In the genomic region with DNA sequence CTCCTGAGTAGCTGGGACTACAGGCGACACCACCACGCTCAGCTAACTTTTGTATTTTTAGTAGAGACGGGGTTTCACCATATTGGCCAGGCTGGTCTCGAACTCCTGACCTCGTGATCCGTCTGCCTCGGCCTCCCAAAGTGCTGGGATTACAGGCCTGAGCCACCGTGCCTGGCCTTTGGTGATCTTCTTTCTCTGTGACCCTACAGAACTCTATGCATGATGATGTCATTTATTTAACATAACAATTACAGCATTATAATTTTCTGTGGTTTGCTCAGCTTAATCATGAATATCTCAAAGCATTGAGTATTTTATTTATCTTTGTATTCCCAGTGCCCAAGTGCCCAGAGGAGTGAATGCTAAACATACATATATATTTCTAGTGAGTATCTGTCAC, we compare ENCODE assay signal across 9 cellular contexts. TPM values are rescaled to one million over a fixed set of nuclear protein-coding genes. Genes with fewer than 3 reads are reported as not detected.
DNase-seq lines count a peak whose midpoint lies in the region; ATAC-seq and TF ChIP-seq lines count a peak whose summit lies in the region.
"Not testable (repeated sequence)": the region's sequence is repeated elsewhere in the genome, so short reads cannot be mapped to it uniquely, and the experiment has no call there.
"Had no signal": no experiment of that assay in that cellular context is flagged by ENCODE, and none has a peak within 500 bp of the region (broad histone marks: within the 10 kb centered on the region; RNA-seq: fewer than 3 reads in every experiment).

No MANE protein-coding gene starts in this region.

- H3K4me1 ChIP-seq in CD4-positive, alpha-beta memory T cell (ENCODE audit: insufficient read depth, low read length): peaks cover 38% of the 10 kb centered on the region
- not testable (repeated sequence) for H3K4me1 ChIP-seq in HEK293 (ENCODE audit: control insufficient read depth, insufficient read depth, low read length)

- not testable (repeated sequence) for H4K20me1 ChIP-seq in SU-DHL-6 (ENCODE audit: low read depth, low read length)

- H3K27ac Mint-ChIP-seq in CD4-positive, alpha-beta memory T cell: peak overlapping the region in 3 of 7 donors; percentile 27 to 79 (median 65)
- H3K27ac Mint-ChIP-seq in activated CD8-positive, alpha-beta T cell treated with anti-CD3 and anti-CD28 coated beads for 36 hours: peak overlapping the region; percentile 18
- H3K27ac Mint-ChIP-seq in activated naive CD4-positive, alpha-beta T cell treated with anti-CD3 and anti-CD28 coated beads, Interleukin-2, amount 50 U/mL, for 24 hours; glutamatergic neuron (ENCODE audit: unreplicated experiment): not testable (repeated sequence)
- peak overlapping the region in 1 of 3 experiments; percentile 49 for H3K27ac Mint-ChIP-seq in nephron

- H3K9me3 ChIP-seq in CD4-positive, alpha-beta memory T cell (ENCODE audit: control insufficient read depth in 1 of 2, low read length in 2 of 2); HEK293 (ENCODE audit: control insufficient read depth, insufficient read depth, low read depth, low read length); SU-DHL-6 (ENCODE audit: insufficient read depth, low read length): not testable (repeated sequence)

- intact Hi-C loops in CD4-positive, alpha-beta memory T cell (cut with micrococcal nuclease); activated CD8-positive, alpha-beta T cell treated with anti-CD3 and anti-CD28 coated beads for 36 hours (cut with micrococcal nuclease): not testable (repeated sequence)

- H3K36me3 Mint-ChIP-seq in CD4-positive, alpha-beta memory T cell: peaks cover 38 to 52% of the 10 kb centered on the region in 2 donors
- H3K36me3 Mint-ChIP-seq in activated CD8-positive, alpha-beta T cell treated with anti-CD3 and anti-CD28 coated beads for 36 hours (ENCODE audit: low read depth): peaks cover 39% of the 10 kb centered on the region
- H3K36me3 Mint-ChIP-seq in activated naive CD4-positive, alpha-beta T cell treated with anti-CD3 and anti-CD28 coated beads, Interleukin-2, amount 50 U/mL, for 24 hours: peaks cover 17% of the 10 kb centered on the region
- not testable (repeated sequence) for H3K36me3 Mint-ChIP-seq in glutamatergic neuron (ENCODE audit: unreplicated experiment)
- peaks cover 42% of the 10 kb centered on the region for H3K36me3 Mint-ChIP-seq in nephron (ENCODE audit: low read depth)

- not testable (repeated sequence) for ATAC-seq in activated CD8-positive, alpha-beta T cell treated with anti-CD3 and anti-CD28 coated beads for 36 hours

- not testable (repeated sequence) for H3K9me3 Mint-ChIP-seq in CD4-positive, alpha-beta memory T cell; activated CD8-positive, alpha-beta T cell treated with anti-CD3 and anti-CD28 coated beads for 36 hours; activated naive CD4-positive, alpha-beta T cell treated with anti-CD3 and anti-CD28 coated beads, Interleukin-2, amount 50 U/mL, for 24 hours; glutamatergic neuron (ENCODE audit: unreplicated experiment); nephron

- H3K36me3 ChIP-seq in CD4-positive, alpha-beta memory T cell (ENCODE audit: insufficient read depth, low read length): peaks cover 57% of the 10 kb centered on the region
- H3K36me3 ChIP-seq in HEK293 (ENCODE audit: control insufficient read depth in 2 of 2, insufficient read depth in 1 of 2, low read length in 2 of 2) (peaks cover 60 to 71% of the 10 kb centered on the region in 2 experiments), SU-DHL-6 (ENCODE audit: low read length) (peaks cover 21% of the 10 kb centered on the region)

- H3F3A ChIP-seq in SU-DHL-6 (ENCODE audit: insufficient read depth): peaks cover 13% of the 10 kb centered on the region

- not testable (repeated sequence) for H3K9ac ChIP-seq in SU-DHL-6 (ENCODE audit: low read length)

- H3K4me3 Mint-ChIP-seq in CD4-positive, alpha-beta memory T cell: peak overlapping the region in 6 of 8 donors; percentile 16 to 62 (median 50)
- H3K4me3 Mint-ChIP-seq in activated CD8-positive, alpha-beta T cell treated with anti-CD3 and anti-CD28 coated beads for 36 hours: peak overlapping the region; percentile 49
- peak overlapping the region; percentile 41 for H3K4me3 Mint-ChIP-seq in activated naive CD4-positive, alpha-beta T cell treated with anti-CD3 and anti-CD28 coated beads, Interleukin-2, amount 50 U/mL, for 24 hours
- peak overlapping the region; percentile 61 for H3K4me3 Mint-ChIP-seq in glutamatergic neuron (ENCODE audit: unreplicated experiment)
- H3K4me3 Mint-ChIP-seq in nephron: peak overlapping the region; percentile 54 to 76 (median 75)

- H3K9me2 ChIP-seq in SU-DHL-6 (replicated peaks; ENCODE audit: insufficient read depth, low read length): not testable (repeated sequence)

- H3K4me2 ChIP-seq in SU-DHL-6 (ENCODE audit: low read depth, low read length, poor library complexity, severe bottlenecking): peak overlapping the region; percentile 6

- H3K4me3 ChIP-seq in CD4-positive, alpha-beta memory T cell (ENCODE audit: low read length in 2 of 2); HEK293 (ENCODE audit: low read depth, low read length); SU-DHL-6 (ENCODE audit: insufficient read depth, low read length, poor library complexity, severe bottlenecking): not testable (repeated sequence)

- H3K27ac ChIP-seq in CD4-positive, alpha-beta memory T cell (ENCODE audit: low read depth, low read length); HEK293 (ENCODE audit: extremely low read depth, low read depth, low read length); SU-DHL-6 (ENCODE audit: low read depth, low read length): not testable (repeated sequence)

- H3K4me1 Mint-ChIP-seq in CD4-positive, alpha-beta memory T cell: peaks cover 2 to 11% (median 7%) of the 10 kb centered on the region in 4 donors
- peaks cover 12% of the 10 kb centered on the region for H3K4me1 Mint-ChIP-seq in activated CD8-positive, alpha-beta T cell treated with anti-CD3 and anti-CD28 coated beads for 36 hours (ENCODE audit: low read depth)
- H3K4me1 Mint-ChIP-seq in activated naive CD4-positive, alpha-beta T cell treated with anti-CD3 and anti-CD28 coated beads, Interleukin-2, amount 50 U/mL, for 24 hours: peaks cover 15% of the 10 kb centered on the region
- peaks cover 14% of the 10 kb centered on the region for H3K4me1 Mint-ChIP-seq in glutamatergic neuron (ENCODE audit: low read depth, unreplicated experiment)
- H3K4me1 Mint-ChIP-seq in nephron: not testable (repeated sequence)

- CTCF ChIA-PET in CD4-positive, alpha-beta memory T cell (lab: Charles Lee; ENCODE audit: partially characterized antibody): interaction anchor here (0.9 to 1.7 kb wide), 3 partner anchors 39 to 125 kb away, joined by 6 read pairs; a partner anchor contains a TSS
- CTCF ChIA-PET in HEK293 (lab: Yijun Ruan, JAX): interaction anchor here (1.1 to 1.2 kb wide), 2 partner anchors 37 to 78 kb away, joined by 3 to 4 read pairs; no protein-coding TSS in a partner anchor
- CTCF ChIA-PET in activated CD8-positive, alpha-beta T cell treated with anti-CD3 and anti-CD28 coated beads for 36 hours (lab: Charles Lee): interaction anchor here (1.0 to 9.2 kb wide), 4 partner anchors 9 to 42 kb away, joined by 3 to 72 read pairs (median 3); a partner anchor contains a TSS

- DNase-seq in CD4-positive, alpha-beta memory T cell; activated CD8-positive, alpha-beta T cell treated with anti-CD3 and anti-CD28 coated beads for 36 hours; glutamatergic neuron: not testable (repeated sequence)

- not testable (repeated sequence) for H2AFZ ChIP-seq in SU-DHL-6 (ENCODE audit: low read depth, low read length, severe bottlenecking)

- POLR2A ChIA-PET in CD4-positive, alpha-beta memory T cell (lab: Charles Lee; ENCODE audit: partially characterized antibody): interaction anchor here (0.7 to 4.7 kb wide), 5 partner anchors 9 to 229 kb away, joined by 3 to 51 read pairs (median 5); a partner anchor contains a TSS
- POLR2A ChIA-PET in HEK293 (lab: Yijun Ruan, JAX): interaction anchor here (0.8 to 1.1 kb wide), 3 partner anchors 17 to 47 kb away, joined by 3 to 8 read pairs (median 3); a partner anchor contains a TSS
- POLR2A ChIA-PET in activated CD8-positive, alpha-beta T cell treated with anti-CD3 and anti-CD28 coated beads for 36 hours (lab: Charles Lee): interaction anchor here (1.0 to 5.0 kb wide), 3 partner anchors 17 to 110 kb away, joined by 6 to 43 read pairs (median 21); a partner anchor contains a TSS

- peaks cover 34% of the 10 kb centered on the region for H3K79me2 ChIP-seq in SU-DHL-6 (ENCODE audit: insufficient read depth, low read length)

- not testable (repeated sequence) for H3K27me3 Mint-ChIP-seq in CD4-positive, alpha-beta memory T cell; activated CD8-positive, alpha-beta T cell treated with anti-CD3 and anti-CD28 coated beads for 36 hours; activated naive CD4-positive, alpha-beta T cell treated with anti-CD3 and anti-CD28 coated beads, Interleukin-2, amount 50 U/mL, for 24 hours; glutamatergic neuron (ENCODE audit: unreplicated experiment); nephron (ENCODE audit: low read depth)

- not testable (repeated sequence) for TF ChIP-seq CTCF in HEK293 (tag by site-specific recombination; IDR thresholded peaks at IDR 0.05); SU-DHL-6 (IDR thresholded peaks at IDR 0.05; ENCODE audit: insufficient read depth, low read length, poor library complexity, severe bottlenecking); activated CD8-positive, alpha-beta T cell treated with anti-CD3 and anti-CD28 coated beads for 36 hours (IDR thresholded peaks at IDR 0.05); glutamatergic neuron (IDR thresholded peaks at IDR 0.05; ENCODE audit: partially characterized antibody, unreplicated experiment); nephron (IDR thresholded peaks at IDR 0.05; ENCODE audit: unreplicated experiment in 3 of 3)

- H3K27me3 ChIP-seq in CD4-positive, alpha-beta memory T cell (ENCODE audit: insufficient read depth, low read length); SU-DHL-6 (ENCODE audit: low read length): not testable (repeated sequence)

RNA-seq across cellular contexts. Expression of a gene that starts 1.8 kb away (rescaled TPM):
- 10 to 100 TPM; 72.3 to 75.9 TPM for total RNA-seq in CD4-positive, alpha-beta memory T cell
- 10 to 100 TPM; 39.3 to 41.8 TPM for polyA plus RNA-seq in CD4-positive, alpha-beta memory T cell
- total RNA-seq in activated CD8-positive, alpha-beta T cell treated with anti-CD3 and anti-CD28 coated beads for 36 hours: 10 to 100 TPM; 39.5 to 40.7 TPM
- total RNA-seq in glutamatergic neuron (ENCODE audit: unreplicated experiment): 65.0 TPM

RNA-seq across cellular contexts. Expression of a gene that starts 2.2 kb away (rescaled TPM):
- total RNA-seq in CD4-positive, alpha-beta memory T cell: 100 to 1,000 TPM; 102 to 105 TPM
- polyA plus RNA-seq in CD4-positive, alpha-beta memory T cell: 100 to 1,000 TPM; 138 to 144 TPM
- 100 to 1,000 TPM; 196 to 211 TPM for total RNA-seq in activated CD8-positive, alpha-beta T cell treated with anti-CD3 and anti-CD28 coated beads for 36 hours
- 265 TPM for total RNA-seq in glutamatergic neuron (ENCODE audit: unreplicated experiment)

RNA-seq across cellular contexts. Expression of a gene that starts 8.4 kb away (rescaled TPM):
- 10 to 100 TPM; 77.8 to 78.1 TPM for total RNA-seq in CD4-positive, alpha-beta memory T cell
- 10 to 100 TPM; 32.4 to 44.3 TPM for polyA plus RNA-seq in CD4-positive, alpha-beta memory T cell
- 10 to 100 TPM; 21.0 to 27.3 TPM for total RNA-seq in activated CD8-positive, alpha-beta T cell treated with anti-CD3 and anti-CD28 coated beads for 36 hours
- 49.1 TPM for total RNA-seq in glutamatergic neuron (ENCODE audit: unreplicated experiment)

RNA-seq across cellular contexts. Expression of a gene that starts 16.4 kb away (rescaled TPM):
- 100 to 1,000 TPM; 106 to 108 TPM for total RNA-seq in CD4-positive, alpha-beta memory T cell
- polyA plus RNA-seq in CD4-positive, alpha-beta memory T cell: 100 to 1,000 TPM in 1 of 2 donors, 10 to 100 TPM in 1; 53.8 to 101 TPM
- total RNA-seq in activated CD8-positive, alpha-beta T cell treated with anti-CD3 and anti-CD28 coated beads for 36 hours: 100 to 1,000 TPM; 176 to 183 TPM
- total RNA-seq in glutamatergic neuron (ENCODE audit: unreplicated experiment): 25.9 TPM

RNA-seq across cellular contexts. Expression of a gene that starts 16.9 kb away (rescaled TPM):
- under 1 TPM; 0.14 to 0.15 TPM for total RNA-seq in CD4-positive, alpha-beta memory T cell
- not detected for polyA plus RNA-seq in CD4-positive, alpha-beta memory T cell
- under 1 TPM; 0.54 to 0.59 TPM for total RNA-seq in activated CD8-positive, alpha-beta T cell treated with anti-CD3 and anti-CD28 coated beads for 36 hours
- 0.15 TPM for total RNA-seq in glutamatergic neuron (ENCODE audit: unreplicated experiment)
- total RNA-seq: M059J, SJSA1 had no signal
